In genomic region chr10:88991900-88992237, GRCh38 we compare ENCODE assay signal across 8 cellular contexts. TPM values are rescaled to one million over a fixed set of nuclear protein-coding genes. Genes with fewer than 3 reads are reported as not detected.
A peak's percentile ranks its signal among the peaks of the same experiment; 100 is the strongest.
DNase-seq lines count a peak whose midpoint lies in the region; ATAC-seq and TF ChIP-seq lines count a peak whose summit lies in the region.

No MANE protein-coding gene starts in this region.

- H3K27me3 Mint-ChIP-seq in activated T-helper 1 cell treated with anti-CD3 and anti-CD28 coated beads, Interleukin-12 subunit alpha, Interleukin-12 subunit beta, Interleukin-2, Interleukin-4 antibody, amounts not matched to agents 30 ng/mL and 10 ng/mL and 1 ng/mL, durations not matched to agents 14 hours and 24 hours and 36 hours (ENCODE audit: insufficient read depth): no peaks in the 10 kb centered on the region
- peaks cover 0 to 7% (median 3%) of the 10 kb centered on the region in 3 donors for H3K27me3 Mint-ChIP-seq in immature natural killer cell (ENCODE audit: low read depth in 3 of 3)

- H3K36me3 ChIP-seq in heart right ventricle: no peaks in the 10 kb centered on the region
- H3K36me3 ChIP-seq in thoracic aorta: no peaks in the 10 kb centered on the region

- peaks cover 0 to 86% (median 34%) of the 10 kb centered on the region in 9 donors for H3K4me1 ChIP-seq in heart right ventricle
- peaks cover 37 to 69% of the 10 kb centered on the region in 2 donors for H3K4me1 ChIP-seq in thoracic aorta (ENCODE audit: control insufficient read depth in 1 of 2, low read depth in 2 of 2)

- peaks cover 82% of the 10 kb centered on the region for H3K4me1 Mint-ChIP-seq in activated T-helper 1 cell treated with anti-CD3 and anti-CD28 coated beads, Interleukin-12 subunit alpha, Interleukin-12 subunit beta, Interleukin-2, Interleukin-4 antibody, amounts not matched to agents 30 ng/mL and 10 ng/mL and 1 ng/mL, durations not matched to agents 14 hours and 24 hours and 36 hours (ENCODE audit: low read depth)
- H3K4me1 Mint-ChIP-seq in immature natural killer cell: peaks cover 54 to 77% of the 10 kb centered on the region in 2 donors

- peaks cover 4% of the 10 kb centered on the region for H3K9me3 Mint-ChIP-seq in activated T-helper 1 cell treated with anti-CD3 and anti-CD28 coated beads, Interleukin-12 subunit alpha, Interleukin-12 subunit beta, Interleukin-2, Interleukin-4 antibody, amounts not matched to agents 30 ng/mL and 10 ng/mL and 1 ng/mL, durations not matched to agents 14 hours and 24 hours and 36 hours
- H3K9me3 Mint-ChIP-seq in immature natural killer cell: no peaks in the 10 kb centered on the region

- peaks cover 13% of the 10 kb centered on the region for H3K36me3 Mint-ChIP-seq in activated T-helper 1 cell treated with anti-CD3 and anti-CD28 coated beads, Interleukin-12 subunit alpha, Interleukin-12 subunit beta, Interleukin-2, Interleukin-4 antibody, amounts not matched to agents 30 ng/mL and 10 ng/mL and 1 ng/mL, durations not matched to agents 14 hours and 24 hours and 36 hours (ENCODE audit: low read depth)
- H3K36me3 Mint-ChIP-seq in immature natural killer cell: peaks cover 0 to 7% (median 0%) of the 10 kb centered on the region in 3 donors

- H3K27me3 ChIP-seq in heart right ventricle: no peaks in the 10 kb centered on the region
- no peaks in the 10 kb centered on the region for H3K27me3 ChIP-seq in thoracic aorta (replicated peaks; ENCODE audit: insufficient read depth)

- H3K4me3 ChIP-seq in heart right ventricle: peak overlapping the region; percentile 53 to 90 (median 83)
- peak overlapping the region; percentile 97 for H3K4me3 ChIP-seq in thoracic aorta

- ATAC-seq in heart right ventricle: peak in 3 of 8 donors; percentile 0 to 1 (median 1)
- ATAC-seq in Right ventricle myocardium inferior: no peak
- ATAC-seq in thoracic aorta (ENCODE audit: insufficient number of reproducible peaks, low FRiP score, low read depth): no peak
- ATAC-seq in HG02610 (IDR thresholded peaks at IDR 0.05; ENCODE audit: unreplicated experiment): no peak

- WGBS in heart right ventricle, 2 donors: 15 to 19% methylated on average over 6 of the region's 6 CpGs

- DNase-seq in heart right ventricle (no peak), Right ventricle myocardium inferior (ENCODE audit: missing footprints) (no peak), immature natural killer cell (no peak), thoracic aorta (ENCODE audit: low spot score) (no peak), NCI-H2196 treated with DMSO at 0.1 percent for 48 hours (lab: John Stamatoyannopoulos, UW; ENCODE audit: unreplicated experiment) (no peak), NCI-H2171 treated with DMSO at 0.1 percent for 48 hours (lab: John Stamatoyannopoulos, UW) (no peak)
- DNase-seq in activated T-helper 1 cell treated with anti-CD3 and anti-CD28 coated beads, Interleukin-12 subunit alpha, Interleukin-12 subunit beta, Interleukin-2, Interleukin-4 antibody, amounts not matched to agents 30 ng/mL and 10 ng/mL and 1 ng/mL, durations not matched to agents 14 hours and 24 hours and 36 hours (ENCODE audit: low spot score): no peak

- H3K27ac Mint-ChIP-seq in activated T-helper 1 cell treated with anti-CD3 and anti-CD28 coated beads, Interleukin-12 subunit alpha, Interleukin-12 subunit beta, Interleukin-2, Interleukin-4 antibody, amounts not matched to agents 30 ng/mL and 10 ng/mL and 1 ng/mL, durations not matched to agents 14 hours and 24 hours and 36 hours: peak overlapping the region; percentile 97
- peak overlapping the region; percentile 86 to 98 (median 96) for H3K27ac Mint-ChIP-seq in immature natural killer cell

- H3K9me3 ChIP-seq in heart right ventricle: peaks cover 0 to under 1% (median 0%) of the 10 kb centered on the region in 11 donors
- no peaks in the 10 kb centered on the region for H3K9me3 ChIP-seq in thoracic aorta

- peak overlapping the region; percentile 86 to 97 (median 96) for H3K27ac ChIP-seq in heart right ventricle
- peak overlapping the region; percentile 87 to 88 for H3K27ac ChIP-seq in thoracic aorta

- TF ChIP-seq CTCF in heart right ventricle (IDR thresholded peaks at IDR 0.05) (no peak), thoracic aorta (IDR thresholded peaks at IDR 0.05) (no peak)

- intact Hi-C loops in heart right ventricle (cut with DNase I): loop anchor here in 3 of 10 donors (5.0 to 10.0 kb wide), 2 partner anchors 147 to 155 kb away; no protein-coding TSS in a partner anchor
- intact Hi-C loops in Right ventricle myocardium inferior (cut with DNase I): loop anchor here (2.0 to 5.0 kb wide), 2 partner anchors 35 to 227 kb away; no protein-coding TSS in a partner anchor
- intact Hi-C loops in activated T-helper 1 cell treated with anti-CD3 and anti-CD28 coated beads, Interleukin-12 subunit alpha, Interleukin-12 subunit beta, Interleukin-2, Interleukin-4 antibody, amounts not matched to agents 30 ng/mL and 10 ng/mL and 1 ng/mL, durations not matched to agents 14 hours and 24 hours and 36 hours (cut with micrococcal nuclease): loop anchor here (1.0 to 10.0 kb wide), 16 partner anchors 9 to 1897 kb away; partner anchors contain the start of genes GLUD1, IFIT5, KIF20B and RNLS

- peak overlapping the region; percentile 97 for H3K4me3 Mint-ChIP-seq in activated T-helper 1 cell treated with anti-CD3 and anti-CD28 coated beads, Interleukin-12 subunit alpha, Interleukin-12 subunit beta, Interleukin-2, Interleukin-4 antibody, amounts not matched to agents 30 ng/mL and 10 ng/mL and 1 ng/mL, durations not matched to agents 14 hours and 24 hours and 36 hours
- H3K4me3 Mint-ChIP-seq in immature natural killer cell: peak overlapping the region; percentile 94 to 100 (median 98)

RNA-seq across cellular contexts. Expression of gene FAS, which starts 1.3 kb away (rescaled TPM):
- total RNA-seq in heart right ventricle (10 to 100 TPM in 1 of 10 donors, 1 to 10 TPM in 9; 2.5 to 10.1 (median 3.7) TPM), Right ventricle myocardium inferior (4.7 TPM), thoracic aorta (10 to 100 TPM; 24.0 to 32.6 TPM)
- polyA plus RNA-seq in heart right ventricle (1 to 10 TPM; 3.5 to 4.6 TPM), immature natural killer cell (10 to 100 TPM in 2 of 3 donors, 1 to 10 TPM in 1; 9.7 to 14.3 (median 11.1) TPM)
- 36.4 and 38.6 TPM in 2 replicates for total RNA-seq in activated T-helper 1 cell treated with anti-CD3 and anti-CD28 coated beads, Interleukin-12 subunit alpha, Interleukin-12 subunit beta, Interleukin-2, Interleukin-4 antibody, amounts not matched to agents 30 ng/mL and 10 ng/mL and 1 ng/mL, durations not matched to agents 14 hours and 24 hours and 36 hours

RNA-seq across cellular contexts. Expression of gene ACTA2, which starts 39.3 kb away (rescaled TPM):
- 100 to 1,000 TPM in 2 of 10 donors, 10 to 100 TPM in 8; 59.4 to 123 (median 73.7) TPM for total RNA-seq in heart right ventricle
- 100 to 1,000 TPM in 1 of 2 donors, 10 to 100 TPM in 1; 98.0 to 358 TPM for polyA plus RNA-seq in heart right ventricle
- 75.2 TPM for total RNA-seq in Right ventricle myocardium inferior
- 10.9 and 12.2 TPM in 2 replicates for total RNA-seq in activated T-helper 1 cell treated with anti-CD3 and anti-CD28 coated beads, Interleukin-12 subunit alpha, Interleukin-12 subunit beta, Interleukin-2, Interleukin-4 antibody, amounts not matched to agents 30 ng/mL and 10 ng/mL and 1 ng/mL, durations not matched to agents 14 hours and 24 hours and 36 hours
- polyA plus RNA-seq in immature natural killer cell: 10 to 100 TPM in 2 of 3 donors, 1 to 10 TPM in 1; 6.9 to 36.2 (median 12.6) TPM
- over 10,000 TPM in 1 of 2 donors, 1,000 to 10,000 TPM in 1; 4,797 to 12,240 TPM for total RNA-seq in thoracic aorta

Comparison
In these comparisons a context has a peak if more than half of its experiments do, and no peak if none do; other contexts are left out.
1. RNA of gene ACTA2, which starts 39.3 kb away (total RNA-seq): 4,797 to 12,240 TPM in thoracic aorta; 75.2 TPM in Right ventricle myocardium inferior (single experiment), 59.4 to 123 TPM in heart right ventricle and 10.9 to 12.2 TPM in activated T-helper 1 cell treated with anti-CD3 and anti-CD28 coated beads, Interleukin-12 subunit alpha, Interleukin-12 subunit beta, Interleukin-2, Interleukin-4 antibody, amounts not matched to agents 30 ng/mL and 10 ng/mL and 1 ng/mL, durations not matched to agents 14 hours and 24 hours and 36 hours; every median in the first group is over 10 times any median in the second.